In the genomic region with DNA sequence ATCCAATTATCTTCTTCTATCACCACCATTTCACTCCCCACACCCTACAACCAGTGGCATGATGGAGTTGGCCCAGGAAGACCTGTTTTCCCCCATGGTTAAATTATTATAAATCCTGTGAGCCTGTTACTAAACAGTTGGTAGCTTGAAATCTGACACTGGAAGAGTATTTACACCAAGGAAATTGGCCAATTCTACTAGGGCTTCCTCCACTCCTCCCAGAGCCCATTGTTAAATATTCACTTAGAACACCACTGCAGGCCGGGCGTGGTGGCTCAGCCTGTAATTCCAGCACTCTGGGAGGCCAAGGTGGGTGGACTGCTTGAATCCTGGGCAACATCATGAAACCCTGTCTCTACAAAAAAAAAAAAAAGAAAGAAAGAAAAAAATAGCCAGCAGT, we compare ENCODE assay signal across 19 cellular contexts. TPM values are rescaled to one million over a fixed set of nuclear protein-coding genes. Genes with fewer than 3 reads are reported as not detected.
DNase-seq lines count a peak whose midpoint lies in the region; ATAC-seq and TF ChIP-seq lines count a peak whose summit lies in the region.
"Had no signal": no experiment of that assay in that cellular context is flagged by ENCODE, and none has a peak within 500 bp of the region (broad histone marks: within the 10 kb centered on the region; RNA-seq: fewer than 3 reads in every experiment).

No MANE protein-coding gene starts in this region.

- TF ChIP-seq CTCF in mammary epithelial cell (conservative IDR thresholded peaks at IDR 0.05 in 1 of 2, IDR thresholded peaks at IDR 0.05 in 1 of 2; ENCODE audit: extremely low read depth in 1 of 2, insufficient read depth in 1 of 2, low read depth in 1 of 2, low read length in 2 of 2) (no peak), breast epithelium (IDR thresholded peaks at IDR 0.05) (no peak)

- no peak overlapping the region for H3K9ac ChIP-seq in mammary epithelial cell (ENCODE audit: insufficient read depth, low read length)
- H3K9ac ChIP-seq: BLaER1 treated with 17β-estradiol and CSF1 and Interleukin-3, amounts not matched to agents 10 nM and 100 nM had no signal

- H3K4me1 ChIP-seq in mammary epithelial cell (ENCODE audit: insufficient read depth, low read length) (peaks cover 7% of the 10 kb centered on the region), breast epithelium (no peaks in the 10 kb centered on the region)
- H3K4me1 ChIP-seq in CD4-positive, alpha-beta memory T cell (ENCODE audit: insufficient read depth, low read length) = peaks cover 23% of the 10 kb centered on the region
- H3K4me1 ChIP-seq: A549 had no signal

- H3K36me3 Mint-ChIP-seq in CD4-positive, alpha-beta memory T cell = peaks cover 6 to 11% of the 10 kb centered on the region in 2 donors
- peaks cover 7% of the 10 kb centered on the region for H3K36me3 Mint-ChIP-seq in activated CD8-positive, alpha-beta memory T cell treated with anti-CD3 and anti-CD28 coated beads, Interleukin-2, amount 10 ng/mL, durations not matched to agents 7 days and 5 days

- intact Hi-C loops in mammary epithelial cell (cut with micrococcal nuclease) = loop anchor here (2.0 to 10.0 kb wide), 5 partner anchors 108 to 686 kb away; no protein-coding TSS in a partner anchor
- intact Hi-C loops in breast epithelium (cut with DNase I; ENCODE audit: low total_unique reads) = no loop called here
- intact Hi-C loops in CD4-positive, alpha-beta memory T cell (cut with micrococcal nuclease) = loop anchor here (5.0 kb wide), 1 partner anchor 96 kb away; no protein-coding TSS in a partner anchor

- dilution Hi-C loops in mammary epithelial cell (cut with HindIII; ENCODE audit: low sequenced_read_pairs) = no loop called here

- peaks cover 18 to 30% (median 23%) of the 10 kb centered on the region in 4 donors for H3K4me1 Mint-ChIP-seq in CD4-positive, alpha-beta memory T cell
- peaks cover 25% of the 10 kb centered on the region for H3K4me1 Mint-ChIP-seq in activated CD8-positive, alpha-beta memory T cell treated with anti-CD3 and anti-CD28 coated beads, Interleukin-2, amount 10 ng/mL, durations not matched to agents 7 days and 5 days

- POLR2A ChIA-PET in CD4-positive, alpha-beta memory T cell (lab: Charles Lee; ENCODE audit: partially characterized antibody) = interaction anchor here (1.3 kb wide), 1 partner anchor 32 kb away, joined by 4 read pairs; no protein-coding TSS in a partner anchor

- no peak for TF ChIP-seq POLR2A in breast epithelium (IDR thresholded peaks at IDR 0.05)

- H3K27ac ChIP-seq in mammary epithelial cell (ENCODE audit: insufficient read depth, low read depth, low read length) = no peak overlapping the region
- H3K27ac ChIP-seq in breast epithelium = no peak overlapping the region
- H3K27ac ChIP-seq in CD4-positive, alpha-beta memory T cell (ENCODE audit: low read depth, low read length) = no peak overlapping the region
- H3K27ac ChIP-seq: A549; BLaER1 treated with 17β-estradiol and CSF1 and Interleukin-3, amounts not matched to agents 10 nM and 100 nM; HL-60 had no signal

- H3K27ac Mint-ChIP-seq in CD4-positive, alpha-beta memory T cell = peak overlapping the region in 2 of 7 donors; percentile 13 to 42
- H3K27ac Mint-ChIP-seq in activated CD8-positive, alpha-beta memory T cell treated with anti-CD3 and anti-CD28 coated beads, Interleukin-2, amount 10 ng/mL, durations not matched to agents 7 days and 5 days = no peak overlapping the region
- H3K27ac Mint-ChIP-seq: H9 had no signal

- peak overlapping the region in 1 of 8 donors; percentile 31 for H3K4me3 Mint-ChIP-seq in CD4-positive, alpha-beta memory T cell
- no peak overlapping the region for H3K4me3 Mint-ChIP-seq in activated CD8-positive, alpha-beta memory T cell treated with anti-CD3 and anti-CD28 coated beads, Interleukin-2, amount 10 ng/mL, durations not matched to agents 7 days and 5 days
- H3K4me3 Mint-ChIP-seq: CD8-positive, alpha-beta memory T cell; H9 had no signal

- peaks cover 1% of the 10 kb centered on the region in 2 donors for H3K27me3 Mint-ChIP-seq in CD4-positive, alpha-beta memory T cell
- H3K27me3 Mint-ChIP-seq in activated CD8-positive, alpha-beta memory T cell treated with anti-CD3 and anti-CD28 coated beads, Interleukin-2, amount 10 ng/mL, durations not matched to agents 7 days and 5 days = peaks cover 11% of the 10 kb centered on the region

- H2AFZ ChIP-seq in mammary epithelial cell (ENCODE audit: low read depth, low read length) = no peak overlapping the region

- peaks cover 2 to 25% (median 19%) of the 10 kb centered on the region in 8 donors for H3K9me3 Mint-ChIP-seq in CD4-positive, alpha-beta memory T cell
- peaks cover 10% of the 10 kb centered on the region for H3K9me3 Mint-ChIP-seq in activated CD8-positive, alpha-beta memory T cell treated with anti-CD3 and anti-CD28 coated beads, Interleukin-2, amount 10 ng/mL, durations not matched to agents 7 days and 5 days (ENCODE audit: low read depth)

- H3K4me3 ChIP-seq in mammary epithelial cell (replicated peaks in 1 of 3; ENCODE audit: insufficient read depth in 1 of 3, low read depth in 2 of 3, low read length in 3 of 3) (no peak overlapping the region), breast epithelium (no peak overlapping the region)
- H3K4me3 ChIP-seq in CD4-positive, alpha-beta memory T cell (ENCODE audit: low read length in 2 of 2) = no peak overlapping the region
- H3K4me3 ChIP-seq: A549; BLaER1 treated with 17β-estradiol and CSF1 and Interleukin-3, amounts not matched to agents 10 nM and 100 nM; MG63 had no signal

- peak; percentile 14 for DNase-seq in mammary epithelial cell
- no peak for DNase-seq in breast epithelium (ENCODE audit: low spot score in 2 of 2)
- peak; percentile 14 for DNase-seq in NCI-H69 (lab: John Stamatoyannopoulos, UW)
- DNase-seq in islet precursor cell = peak; percentile 0
- no peak for DNase-seq in left lobe of liver (ENCODE audit: low spot score)
- DNase-seq in CD4-positive, alpha-beta memory T cell = no peak
- DNase-seq in activated CD8-positive, alpha-beta memory T cell treated with anti-CD3 and anti-CD28 coated beads, Interleukin-2, amount 10 ng/mL, durations not matched to agents 7 days and 5 days = no peak
- no peak for DNase-seq in NCI-H2107 treated with DMSO at 0.1 percent for 48 hours (lab: John Stamatoyannopoulos, UW; ENCODE audit: unreplicated experiment)
- DNase-seq: H9, MG63, NCI-H1092, NCI-H1436 treated with DMSO at 0.1 percent for 48 hours, NCI-H2029, NCI-H510A, SIG-M5 had no signal

- no TSS peak for BruUV-seq in mammary epithelial cell (replicated peaks; lab: Mats Ljungman, UMichigan)

- no peaks in the 10 kb centered on the region for H4K20me1 ChIP-seq in mammary epithelial cell (ENCODE audit: insufficient read depth, low read length)
- H4K20me1 ChIP-seq: BLaER1 treated with 17β-estradiol and CSF1 and Interleukin-3, amounts not matched to agents 10 nM and 100 nM had no signal

- in situ Hi-C loops in mammary epithelial cell (cut with MboI; ENCODE audit: low sequenced_read_pairs in 2 of 2) = loop anchor here in 1 of 2 donors (25.0 kb wide), 1 partner anchor 691 kb away; no protein-coding TSS in a partner anchor

- ATAC-seq in left lobe of liver = no peak
- no peak for ATAC-seq in activated CD8-positive, alpha-beta memory T cell treated with anti-CD3 and anti-CD28 coated beads, Interleukin-2, amount 10 ng/mL, durations not matched to agents 7 days and 5 days

- 60% methylated on average over 1 of the region's 2 CpGs for WGBS in mammary epithelial cell (ENCODE audit: low coverage, missing lambda C conversion rate)

- no peaks in the 10 kb centered on the region for H3K79me2 ChIP-seq in mammary epithelial cell (ENCODE audit: insufficient read depth, low read length)

- H3K4me2 ChIP-seq in mammary epithelial cell (ENCODE audit: insufficient read depth, low read depth, low read length) = no peak overlapping the region
- H3K4me2 ChIP-seq: A549 had no signal

- CTCF ChIA-PET in mammary epithelial cell (lab: Charles Lee; ENCODE audit: low non-redundant PET) = interaction anchor here (0.5 to 0.8 kb wide), 4 partner anchors 10 to 618 kb away, joined by 3 to 8 read pairs (median 3); no protein-coding TSS in a partner anchor
- CTCF ChIA-PET in CD4-positive, alpha-beta memory T cell (lab: Charles Lee; ENCODE audit: partially characterized antibody) = interaction anchor here (0.7 to 1.8 kb wide), 6 partner anchors 9 to 687 kb away, joined by 3 to 7 read pairs (median 4); no protein-coding TSS in a partner anchor
- CTCF ChIA-PET in activated CD8-positive, alpha-beta memory T cell treated with anti-CD3 and anti-CD28 coated beads, Interleukin-2, amount 10 ng/mL, durations not matched to agents 7 days and 5 days (lab: Charles Lee) = interaction anchor here (0.8 to 2.3 kb wide), 15 partner anchors 12 to 689 kb away, joined by 3 to 7 read pairs (median 4); no protein-coding TSS in a partner anchor

- no peaks in the 10 kb centered on the region for H3K36me3 ChIP-seq in mammary epithelial cell (ENCODE audit: insufficient read depth, low read length)
- no peaks in the 10 kb centered on the region for H3K36me3 ChIP-seq in breast epithelium
- H3K36me3 ChIP-seq in CD4-positive, alpha-beta memory T cell (ENCODE audit: insufficient read depth, low read length) = no peaks in the 10 kb centered on the region
- H3K36me3 ChIP-seq: MG63 had no signal

- H3K27me3 ChIP-seq in mammary epithelial cell (ENCODE audit: insufficient read depth, low read length) (no peaks in the 10 kb centered on the region), breast epithelium (no peaks in the 10 kb centered on the region)
- no peaks in the 10 kb centered on the region for H3K27me3 ChIP-seq in CD4-positive, alpha-beta memory T cell (ENCODE audit: insufficient read depth, low read length)
- H3K27me3 ChIP-seq: MG63 had no signal

- H3K9me3 ChIP-seq in mammary epithelial cell (replicated peaks; ENCODE audit: insufficient read depth, low read length) (peaks cover 6% of the 10 kb centered on the region), breast epithelium (peaks cover 6 to 11% of the 10 kb centered on the region in 2 donors)
- H3K9me3 ChIP-seq in CD4-positive, alpha-beta memory T cell (ENCODE audit: control insufficient read depth in 1 of 2, low read length in 2 of 2) = peaks cover 0 to 9% of the 10 kb centered on the region in 2 donors

RNA-seq across cellular contexts. Expression of a gene that starts 32.4 kb away (rescaled TPM):
- total RNA-seq in mammary epithelial cell (100 to 1,000 TPM in 1 of 2 donors, 10 to 100 TPM in 1; 15.0 to 101 TPM), breast epithelium (10 to 100 TPM; 18.2 to 32.4 (median 21.7) TPM), left lobe of liver (4.4 TPM)
- 329 TPM for polyA plus RNA-seq in mammary epithelial cell
- 23.7 TPM for polyA minus RNA-seq in mammary epithelial cell
- 1 to 10 TPM; 6.5 to 8.5 TPM for total RNA-seq in CD4-positive, alpha-beta memory T cell
- 10 to 100 TPM; 24.3 to 35.4 TPM for polyA plus RNA-seq in CD4-positive, alpha-beta memory T cell
- 100 to 1,000 TPM; 200 to 225 TPM for total RNA-seq in activated CD8-positive, alpha-beta memory T cell treated with anti-CD3 and anti-CD28 coated beads, Interleukin-2, amount 10 ng/mL, durations not matched to agents 7 days and 5 days

RNA-seq across cellular contexts. Expression of a gene that starts 39.7 kb away (rescaled TPM):
- total RNA-seq in mammary epithelial cell (10 to 100 TPM; 24.5 to 26.5 TPM), breast epithelium (10 to 100 TPM; 40.5 to 84.7 (median 76.0) TPM), left lobe of liver (19.1 TPM)
- 12.8 TPM for polyA plus RNA-seq in mammary epithelial cell
- polyA minus RNA-seq in mammary epithelial cell = 10.3 TPM
- 100 to 1,000 TPM in 1 of 2 experiments, 10 to 100 TPM in 1; 96.5 to 112 TPM for total RNA-seq in CD4-positive, alpha-beta memory T cell
- 10 to 100 TPM; 12.5 to 23.3 TPM for polyA plus RNA-seq in CD4-positive, alpha-beta memory T cell
- total RNA-seq in activated CD8-positive, alpha-beta memory T cell treated with anti-CD3 and anti-CD28 coated beads, Interleukin-2, amount 10 ng/mL, durations not matched to agents 7 days and 5 days = 10 to 100 TPM; 36.1 to 40.2 TPM

Comparison
In these comparisons a context has a peak if more than half of its experiments do, and no peak if none do; other contexts are left out.
1. DNase-seq: peak in mammary epithelial cell (single experiment), NCI-H69 (single experiment) and islet precursor cell (single experiment); none in breast epithelium (0 of 2), left lobe of liver (single experiment), CD4-positive, alpha-beta memory T cell (0 of 5), activated CD8-positive, alpha-beta memory T cell treated with anti-CD3 and anti-CD28 coated beads, Interleukin-2, amount 10 ng/mL, durations not matched to agents 7 days and 5 days (single experiment) and NCI-H2107 treated with DMSO at 0.1 percent for 48 hours (single experiment).